8 cellular contexts compared by ENCODE assay signal in the genomic region with DNA sequence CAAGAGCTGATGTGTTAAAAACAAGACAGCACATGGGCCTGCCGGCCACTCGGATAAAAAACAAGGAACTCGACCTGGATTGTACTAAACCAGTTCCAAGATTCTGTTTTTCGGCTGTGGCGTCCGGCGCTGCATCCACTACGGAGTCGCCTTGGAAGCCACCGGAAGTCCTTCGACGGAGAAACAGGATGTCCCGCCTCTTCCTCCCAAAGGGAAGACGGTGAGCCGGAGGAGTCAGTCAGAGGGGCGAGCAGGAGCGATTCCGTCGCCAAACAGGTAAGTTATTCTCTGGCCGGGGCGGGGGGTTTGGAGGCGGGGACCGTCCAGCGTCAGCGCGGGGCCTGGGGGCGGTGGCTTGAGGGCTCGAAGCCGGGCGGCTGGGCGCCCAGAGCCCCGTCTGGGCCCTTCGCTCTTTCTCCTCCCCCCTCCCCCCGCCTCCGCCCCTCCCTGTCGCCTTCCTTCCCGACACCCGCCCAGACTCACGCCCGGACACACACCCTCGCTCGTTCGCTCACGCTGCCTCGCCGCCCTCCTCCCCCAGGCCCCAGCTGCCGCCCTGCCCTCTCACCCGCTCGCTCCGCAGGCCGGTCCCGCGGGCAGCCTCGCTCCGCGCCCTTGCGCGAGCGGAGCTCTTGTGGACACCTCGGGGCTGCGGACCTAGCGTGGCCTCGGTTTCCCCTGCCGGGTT. TPM values are rescaled to one million over a fixed set of nuclear protein-coding genes. Genes with fewer than 3 reads are reported as not detected.
A peak's percentile ranks its signal among the peaks of the same experiment; 100 is the strongest.
DNase-seq lines count a peak whose midpoint lies in the region; ATAC-seq and TF ChIP-seq lines count a peak whose summit lies in the region.

A gene with protein sequence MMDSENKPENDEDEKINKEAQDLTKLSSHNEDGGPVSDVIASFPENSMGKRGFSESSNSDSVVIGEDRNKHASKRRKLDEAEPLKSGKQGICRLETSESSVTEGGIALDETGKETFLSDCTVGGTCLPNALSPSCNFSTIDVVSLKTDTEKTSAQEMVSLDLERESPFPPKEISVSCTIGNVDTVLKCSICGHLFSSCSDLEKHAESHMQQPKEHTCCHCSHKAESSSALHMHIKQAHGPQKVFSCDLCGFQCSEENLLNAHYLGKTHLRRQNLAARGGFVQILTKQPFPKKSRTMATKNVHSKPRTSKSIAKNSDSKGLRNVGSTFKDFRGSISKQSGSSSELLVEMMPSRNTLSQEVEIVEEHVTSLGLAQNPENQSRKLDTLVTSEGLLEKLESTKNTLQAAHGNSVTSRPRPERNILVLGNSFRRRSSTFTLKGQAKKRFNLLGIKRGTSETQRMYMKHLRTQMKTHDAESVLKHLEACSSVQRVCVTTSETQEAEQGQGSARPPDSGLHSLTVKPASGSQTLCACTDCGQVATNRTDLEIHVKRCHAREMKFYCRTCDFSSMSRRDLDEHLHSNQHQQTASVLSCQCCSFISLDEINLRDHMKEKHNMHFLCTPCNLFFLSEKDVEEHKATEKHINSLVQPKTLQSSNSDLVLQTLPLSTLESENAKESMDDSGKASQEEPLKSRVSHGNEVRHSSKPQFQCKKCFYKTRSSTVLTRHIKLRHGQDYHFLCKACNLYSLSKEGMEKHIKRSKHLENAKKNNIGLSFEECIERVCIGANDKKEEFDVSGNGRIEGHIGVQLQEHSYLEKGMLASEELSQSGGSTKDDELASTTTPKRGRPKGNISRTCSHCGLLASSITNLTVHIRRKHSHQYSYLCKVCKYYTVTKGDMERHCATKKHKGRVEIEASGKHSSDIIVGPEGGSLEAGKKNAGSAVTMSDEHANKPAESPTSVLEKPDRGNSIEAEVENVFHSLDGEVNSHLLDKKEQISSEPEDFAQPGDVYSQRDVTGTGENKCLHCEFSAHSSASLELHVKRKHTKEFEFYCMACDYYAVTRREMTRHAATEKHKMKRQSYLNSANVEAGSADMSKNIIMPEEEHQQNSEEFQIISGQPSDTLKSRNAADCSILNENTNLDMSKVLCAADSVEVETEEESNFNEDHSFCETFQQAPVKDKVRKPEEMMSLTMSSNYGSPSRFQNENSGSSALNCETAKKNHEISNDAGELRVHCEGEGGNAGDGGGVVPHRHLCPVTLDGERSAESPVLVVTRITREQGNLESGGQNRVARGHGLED (N-terminal part only) (plus strand): TSS at position 209 of the 688 bp plus-strand sequence. CDS start 33,150 bp downstream, outside the sequence.

- peak within 1 kb of the TSS; percentile 94 for H3K27ac ChIP-seq in mammary epithelial cell (ENCODE audit: insufficient read depth, low read depth, low read length)

- H3K27me3 Mint-ChIP-seq in immature natural killer cell (ENCODE audit: low read depth in 3 of 3), result peaks cover 14 to 22% (median 17%) of the 10 kb centered on the region in 3 donors

- H2AFZ ChIP-seq in mammary epithelial cell (ENCODE audit: low read depth, low read length), result peak within 1 kb of the TSS; percentile 97

- dilution Hi-C loops in mammary epithelial cell (cut with HindIII; ENCODE audit: low sequenced_read_pairs), result no loop called here

- no TSS peak for BruUV-seq in mammary epithelial cell (replicated peaks; lab: Mats Ljungman, UMichigan)

- TF ChIP-seq POLR2A in GM18951 (IDR thresholded peaks at IDR 0.05; ENCODE audit: extremely low read depth, insufficient read depth, insufficient read length), result peak; percentile 47

- H3K36me3 Mint-ChIP-seq in immature natural killer cell, result peaks cover 0 to 11% (median 0%) of the 10 kb centered on the region in 3 donors

- H3K4me3 Mint-ChIP-seq in immature natural killer cell, result peak within 1 kb of the TSS; percentile 87 to 95 (median 95)

- TF ChIP-seq CTCF in WI38 (IDR thresholded peaks at IDR 0.05; ENCODE audit: low read depth, low read length) (no peak), mammary epithelial cell (conservative IDR thresholded peaks at IDR 0.05 in 1 of 2, IDR thresholded peaks at IDR 0.05 in 1 of 2; ENCODE audit: extremely low read depth in 1 of 2, insufficient read depth in 1 of 2, low read depth in 1 of 2, low read length in 2 of 2) (no peak)

- in situ Hi-C loops in GM18951 (cut with MboI; ENCODE audit: low sequenced_read_pairs, unreplicated experiment) (no loop called here), mammary epithelial cell (cut with MboI; ENCODE audit: low sequenced_read_pairs in 2 of 2) (no loop called here)

- CTCF ChIA-PET in mammary epithelial cell (lab: Charles Lee; ENCODE audit: low non-redundant PET), result no interaction called here

- 3% methylated on average over 14 of the region's 64 CpGs for WGBS in mammary epithelial cell (ENCODE audit: low coverage, missing lambda C conversion rate)

- peak; percentile 72 for ATAC-seq in HG03175 (IDR thresholded peaks at IDR 0.05; ENCODE audit: unreplicated experiment)

- H3K36me3 ChIP-seq in mammary epithelial cell (ENCODE audit: insufficient read depth, low read length), result no peaks in the 10 kb centered on the region

- H3K4me2 ChIP-seq in mammary epithelial cell (ENCODE audit: insufficient read depth, low read depth, low read length), result peak within 1 kb of the TSS; percentile 100

- H3K79me2 ChIP-seq in mammary epithelial cell (ENCODE audit: insufficient read depth, low read length), result peaks cover 79% of the 10 kb centered on the region

- peak within 1 kb of the TSS; percentile 94 for H3K9ac ChIP-seq in mammary epithelial cell (ENCODE audit: insufficient read depth, low read length)

- peak within 1 kb of the TSS; percentile 97 to 99 (median 98) for H3K27ac Mint-ChIP-seq in immature natural killer cell

- no peaks in the 10 kb centered on the region for H4K20me1 ChIP-seq in mammary epithelial cell (ENCODE audit: insufficient read depth, low read length)

- H3K9me3 ChIP-seq in mammary epithelial cell (replicated peaks; ENCODE audit: insufficient read depth, low read length), result no peaks in the 10 kb centered on the region

- peaks cover 40 to 74% of the 10 kb centered on the region in 2 donors for H3K4me1 Mint-ChIP-seq in immature natural killer cell

- H3K4me1 ChIP-seq in mammary epithelial cell (ENCODE audit: insufficient read depth, low read length), result peaks cover 14% of the 10 kb centered on the region

- no peaks in the 10 kb centered on the region for H3K9me3 Mint-ChIP-seq in immature natural killer cell

- no peaks in the 10 kb centered on the region for H3K27me3 ChIP-seq in mammary epithelial cell (ENCODE audit: insufficient read depth, low read length)

- peak within 1 kb of the TSS; percentile 89 for H3K4me3 ChIP-seq in WI38 (ENCODE audit: low read depth, low read length)
- peak within 1 kb of the TSS; percentile 92 to 98 (median 92) for H3K4me3 ChIP-seq in mammary epithelial cell (replicated peaks in 1 of 3; ENCODE audit: insufficient read depth in 1 of 3, low read depth in 2 of 3, low read length in 3 of 3)

- intact Hi-C loops in mammary epithelial cell (cut with micrococcal nuclease), result loop anchor here (2.0 to 5.0 kb wide), 2 partner anchors 97 to 809 kb away; no protein-coding TSS in a partner anchor

- DNase-seq in AG08395 (ENCODE audit: low spot score) (peak; percentile 91), NCI-H2227 treated with DMSO at 0.1 percent for 48 hours (lab: John Stamatoyannopoulos, UW) (peak; percentile 87), mammary epithelial cell (peak; percentile 91), immature natural killer cell (peak; percentile 89 to 93 (median 91))
- DNase-seq in stimulated activated CD4-positive, alpha-beta T cell treated with anti-CD3 and anti-CD28 coated beads, Interleukin-12 subunit alpha, Interleukin-12 subunit beta, amount 100 ng/mL, for 24 hours (ENCODE audit: low read depth in 2 of 2), result peak; percentile 79 to 83

RNA-seq across cellular contexts. Expression of the gene that starts here (rescaled TPM):
- 10 to 100 TPM; 10.8 to 12.8 TPM for total RNA-seq in mammary epithelial cell
- polyA plus RNA-seq in mammary epithelial cell, result 2.5 TPM
- polyA minus RNA-seq in mammary epithelial cell, result 11.9 TPM
- 1 to 10 TPM; 1.5 to 4.7 (median 1.5) TPM for polyA plus RNA-seq in immature natural killer cell

Comparison
In these comparisons a context has a peak if more than half of its experiments do, and no peak if none do; other contexts are left out.
1. Peak in every context shown above with its lines: DNase-seq, ATAC-seq, H3K4me3 ChIP-seq and H3K27ac ChIP-seq.